In genomic region chr2:219175486-219175885, GRCh38 we compare ENCODE assay signal across 7 cellular contexts. TPM values are rescaled to one million over a fixed set of nuclear protein-coding genes. Genes with fewer than 3 reads are reported as not detected.
DNase-seq lines count a peak whose midpoint lies in the region; ATAC-seq and TF ChIP-seq lines count a peak whose summit lies in the region.

No MANE protein-coding gene starts in this region.

- peaks cover 40% of the 10 kb centered on the region for H3K4me1 Mint-ChIP-seq in activated B cell treated with CpG ODN at 0.5 μM for 24 hours
- H3K4me1 Mint-ChIP-seq in stimulated activated naive CD8-positive, alpha-beta T cell treated with anti-CD3 and anti-CD28 coated beads, Interleukin-15, amount 100 ng/mL, for 72 hours: peaks cover 51% of the 10 kb centered on the region

- peaks cover 6% of the 10 kb centered on the region; the same call in 1 of the 2 replicates for H3K4me1 ChIP-seq in HEK293 (ENCODE audit: control insufficient read depth, insufficient read depth, low read length)

- TF ChIP-seq CTCF in HEK293 (tag by site-specific recombination; IDR thresholded peaks at IDR 0.05) (no peak), activated B cell treated with CpG ODN at 0.5 μM for 24 hours (IDR thresholded peaks at IDR 0.05) (no peak)

- H3K4me3 ChIP-seq in HEK293 (ENCODE audit: low read depth, low read length) (no peak overlapping the region), iPS-11a (ENCODE audit: low read depth, low read length) (peak overlapping the region; percentile 78)

- H3K27ac ChIP-seq in HEK293 (ENCODE audit: extremely low read depth, low read depth, low read length): peak overlapping the region; percentile 79; the same call in 1 of the 2 replicates

- no peaks in the 10 kb centered on the region for H3K9me3 Mint-ChIP-seq in activated B cell treated with CpG ODN at 0.5 μM for 24 hours
- H3K9me3 Mint-ChIP-seq in stimulated activated naive CD8-positive, alpha-beta T cell treated with anti-CD3 and anti-CD28 coated beads, Interleukin-15, amount 100 ng/mL, for 72 hours: no peaks in the 10 kb centered on the region

- H3K27ac Mint-ChIP-seq in activated B cell treated with CpG ODN at 0.5 μM for 24 hours: peak overlapping the region; percentile 88
- H3K27ac Mint-ChIP-seq in stimulated activated naive CD8-positive, alpha-beta T cell treated with anti-CD3 and anti-CD28 coated beads, Interleukin-15, amount 100 ng/mL, for 72 hours: peak overlapping the region; percentile 38 to 42

- H3K4me3 Mint-ChIP-seq in activated B cell treated with CpG ODN at 0.5 μM for 24 hours: peak overlapping the region; percentile 96
- peak overlapping the region; percentile 97 for H3K4me3 Mint-ChIP-seq in stimulated activated naive CD8-positive, alpha-beta T cell treated with anti-CD3 and anti-CD28 coated beads, Interleukin-15, amount 100 ng/mL, for 72 hours

- DNase-seq in activated B cell treated with CpG ODN at 0.5 μM for 24 hours: no peak
- DNase-seq in stimulated activated naive CD8-positive, alpha-beta T cell treated with anti-CD3 and anti-CD28 coated beads, Interleukin-15, amount 100 ng/mL, for 72 hours: no peak
- no peak for DNase-seq in cerebellar nuclear complex (lab: John Stamatoyannopoulos, UW)
- DNase-seq in DMS 273 treated with DMSO at 0.1 percent for 48 hours (lab: John Stamatoyannopoulos, UW): no peak

- ATAC-seq in activated B cell treated with CpG ODN at 0.5 μM for 24 hours (ENCODE audit: low read depth): no peak
- ATAC-seq in stimulated activated naive CD8-positive, alpha-beta T cell treated with anti-CD3 and anti-CD28 coated beads, Interleukin-15, amount 100 ng/mL, for 72 hours: no peak
- ATAC-seq in GM18868 (IDR thresholded peaks at IDR 0.05; ENCODE audit: unreplicated experiment): no peak

- POLR2A ChIA-PET in HEK293 (lab: Yijun Ruan, JAX): interaction anchor here (2.7 kb wide), 1 partner anchor 31 kb away, joined by 27 read pairs; the partner anchor contains the start of gene ZFAND2B
- POLR2A ChIA-PET in activated B cell treated with CpG ODN at 0.5 μM for 24 hours (lab: Charles Lee): interaction anchor here (0.5 to 4.7 kb wide), 20 partner anchors 9 to 807 kb away, joined by 3 to 98 read pairs (median 7); partner anchors contain the start of genes ABCB6, ANKZF1, ATG9A and DNAJB2

- no peaks in the 10 kb centered on the region for H3K27me3 Mint-ChIP-seq in activated B cell treated with CpG ODN at 0.5 μM for 24 hours
- H3K27me3 Mint-ChIP-seq in stimulated activated naive CD8-positive, alpha-beta T cell treated with anti-CD3 and anti-CD28 coated beads, Interleukin-15, amount 100 ng/mL, for 72 hours: no peaks in the 10 kb centered on the region

- intact Hi-C loops in activated B cell treated with CpG ODN at 0.5 μM for 24 hours (cut with micrococcal nuclease): loop anchor here (5.0 kb wide), 8 partner anchors 322 to 958 kb away; partner anchors contain the start of genes AAMP, ARPC2, BCS1L and CNOT9

- H3K9me3 ChIP-seq in HEK293 (ENCODE audit: control insufficient read depth, insufficient read depth, low read depth, low read length): no peaks in the 10 kb centered on the region

- H3K36me3 Mint-ChIP-seq in activated B cell treated with CpG ODN at 0.5 μM for 24 hours (ENCODE audit: low read depth): peaks cover 75% of the 10 kb centered on the region

- H3K36me3 ChIP-seq in HEK293 (ENCODE audit: control insufficient read depth in 2 of 2, insufficient read depth in 1 of 2, low read length in 2 of 2): peaks cover 4 to 48% of the 10 kb centered on the region in 2 experiments; a peak in 2 of 3 replicates

- CTCF ChIA-PET in HEK293 (lab: Yijun Ruan, JAX): interaction anchor here (0.5 to 8.4 kb wide), 15 partner anchors 8 to 366 kb away, joined by 3 to 101 read pairs (median 3); partner anchors contain the start of genes DNAJB2 and NHEJ1
- CTCF ChIA-PET in activated B cell treated with CpG ODN at 0.5 μM for 24 hours (lab: Charles Lee): interaction anchor here (1.0 to 4.7 kb wide), 8 partner anchors 16 to 123 kb away, joined by 4 to 33 read pairs (median 6); partner anchors contain the start of genes DNAJB2, NHEJ1 and ZFAND2B

TF ChIP-seq in HEK293, 187 proteins besides CTCF, POLR2A, EP300 and RAD21:
- TF ChIP-seq OVOL3 (tag by site-specific recombination; IDR thresholded peaks at IDR 0.05) (no peak), ZBTB17 (tag by site-specific recombination; IDR thresholded peaks at IDR 0.05) (peak; percentile 59; the same call in 1 of the 2 replicates)

RNA-seq across cellular contexts. Expression of gene CNPPD1, which starts 1.2 kb away (rescaled TPM):
- total RNA-seq in activated B cell treated with CpG ODN at 0.5 μM for 24 hours: 144 and 147 TPM in 2 replicates

RNA-seq across cellular contexts. Expression of gene RETREG2, which starts 2.6 kb away (rescaled TPM):
- total RNA-seq in activated B cell treated with CpG ODN at 0.5 μM for 24 hours: 60.5 and 78.6 TPM in 2 replicates

RNA-seq across cellular contexts. Expression of gene SLC23A3, which starts 5.7 kb away (rescaled TPM):
- total RNA-seq in activated B cell treated with CpG ODN at 0.5 μM for 24 hours: 4.5 and 4.9 TPM in 2 replicates

RNA-seq across cellular contexts. Expression of gene NHEJ1, which starts 14.9 kb away (rescaled TPM):
- 19.1 and 25.0 TPM in 2 replicates for total RNA-seq in activated B cell treated with CpG ODN at 0.5 μM for 24 hours

RNA-seq across cellular contexts. Expression of gene ZFAND2B, which starts 31.1 kb away (rescaled TPM):
- total RNA-seq in activated B cell treated with CpG ODN at 0.5 μM for 24 hours: 39.9 and 47.2 TPM in 2 replicates
